8 cellular contexts compared by ENCODE assay signal in genomic region chr17:75455896-75456416, GRCh38. TPM values are rescaled to one million over a fixed set of nuclear protein-coding genes. Genes with fewer than 3 reads are reported as not detected.
DNase-seq lines count a peak whose midpoint lies in the region; ATAC-seq and TF ChIP-seq lines count a peak whose summit lies in the region.

No MANE protein-coding gene starts in this region.

- TF ChIP-seq CTCF in A673 (conservative IDR thresholded peaks at IDR 0.05; ENCODE audit: low read depth, low read length) (no peak), PC-3 (conservative IDR thresholded peaks at IDR 0.05; ENCODE audit: low read depth, low read length) (no peak), neutrophil (IDR thresholded peaks at IDR 0.05) (no peak)

- H4K20me1 ChIP-seq in PC-3 (ENCODE audit: low read length), result no peaks in the 10 kb centered on the region

- H3K9ac ChIP-seq in PC-3 (ENCODE audit: low read length), result peak overlapping the region; percentile 62

- H3K4me3 ChIP-seq in A673 (ENCODE audit: low read depth, low read length, poor library complexity, severe bottlenecking), result peak overlapping the region; percentile 76
- H3K4me3 ChIP-seq in PC-3 (ENCODE audit: low read length), result peak overlapping the region; percentile 85
- peak overlapping the region; percentile 78 to 79 for H3K4me3 ChIP-seq in neutrophil (ENCODE audit: low read depth in 1 of 2, low read length in 1 of 2)

- H3K36me3 ChIP-seq in A673 (ENCODE audit: insufficient read depth, low read length, poor library complexity, severe bottlenecking), result no peaks in the 10 kb centered on the region
- no peaks in the 10 kb centered on the region for H3K36me3 ChIP-seq in PC-3 (ENCODE audit: low read depth, low read length)
- no peaks in the 10 kb centered on the region for H3K36me3 ChIP-seq in neutrophil

- H2AFZ ChIP-seq in PC-3 (ENCODE audit: low read length), result peak overlapping the region; percentile 75

- no peaks in the 10 kb centered on the region for H3K27me3 ChIP-seq in A673 (replicated peaks; ENCODE audit: insufficient read depth, low read depth, low read length, poor library complexity)
- H3K27me3 ChIP-seq in PC-3 (ENCODE audit: low read length), result no peaks in the 10 kb centered on the region
- peaks cover 6% of the 10 kb centered on the region for H3K27me3 ChIP-seq in neutrophil

- ATAC-seq in GM19395 (IDR thresholded peaks at IDR 0.05; ENCODE audit: unreplicated experiment) (peak; percentile 35), PC-3 (peak; percentile 27)

- BruUV-seq in A673 (replicated peaks; lab: Mats Ljungman, UMichigan), result no TSS peak
- BruUV-seq in PC-3 (replicated peaks; lab: Mats Ljungman, UMichigan), result TSS peak; percentile 77

- DNase-seq in A673 (ENCODE audit: low spot score) (no peak), PC-3 (no peak), epithelial cell of prostate (ENCODE audit: low read depth, low spot score) (no peak), DMS79 treated with DMSO at 0.1 percent for 48 hours (lab: John Stamatoyannopoulos, UW) (no peak), hippocampal formation (lab: John Stamatoyannopoulos, UW) (no peak), SK-N-DZ (ENCODE audit: low spot score) (no peak)

- no peaks in the 10 kb centered on the region for H3K9me2 ChIP-seq in PC-3 (replicated peaks; ENCODE audit: low read length)

- no peaks in the 10 kb centered on the region for H3F3A ChIP-seq in PC-3 (ENCODE audit: low read length, unreplicated experiment)

- peaks cover 20% of the 10 kb centered on the region for H3K79me2 ChIP-seq in PC-3 (ENCODE audit: low read length)

- H3K9me3 ChIP-seq in A673 (ENCODE audit: low read depth, low read length, poor library complexity, severe bottlenecking) (no peaks in the 10 kb centered on the region), PC-3 (ENCODE audit: low read length) (no peaks in the 10 kb centered on the region), neutrophil (no peaks in the 10 kb centered on the region)

- H3K4me1 ChIP-seq in A673 (ENCODE audit: insufficient read depth, low read length, poor library complexity, severe bottlenecking) (peaks cover 13% of the 10 kb centered on the region), PC-3 (ENCODE audit: insufficient read depth, low read length) (peaks cover 38% of the 10 kb centered on the region), neutrophil (ENCODE audit: control insufficient read depth in 1 of 2, insufficient read depth in 1 of 2, low read depth in 1 of 2, low read length in 1 of 2) (peaks cover 17 to 18% of the 10 kb centered on the region in 2 experiments)

- H3K27ac ChIP-seq in A673 (ENCODE audit: low read depth, low read length, poor library complexity, severe bottlenecking) (peak overlapping the region; percentile 88), PC-3 (ENCODE audit: low read length) (peak overlapping the region; percentile 13), epithelial cell of prostate (peak overlapping the region; percentile 46), neutrophil (peak overlapping the region; percentile 57)

- POLR2A ChIA-PET in A673 (lab: Charles Lee; ENCODE audit: low non-redundant PET), result interaction anchor here (0.5 to 0.7 kb wide), 4 partner anchors 69 to 583 kb away, joined by 3 to 15 read pairs (median 6); partner anchors contain the start of gene FDXR
- POLR2A ChIA-PET in PC-3 (lab: Charles Lee; ENCODE audit: unreplicated experiment), result interaction anchor here (0.6 to 1.2 kb wide), 6 partner anchors 27 to 242 kb away, joined by 3 to 8 read pairs (median 4); partner anchors contain the start of gene SLC25A19

- intact Hi-C loops in A673 (cut with micrococcal nuclease; ENCODE audit: unreplicated experiment) (no loop called here), PC-3 (cut with micrococcal nuclease) (loop anchor here (2.0 to 5.0 kb wide), 2 partner anchors 29 to 61 kb away; partner anchors contain the start of genes CASKIN2 and TSEN54)

- H3K4me2 ChIP-seq in PC-3 (ENCODE audit: low read length), result peak overlapping the region; percentile 87

- CTCF ChIA-PET in A673 (lab: Charles Lee) (interaction anchor here (0.6 to 1.1 kb wide), 3 partner anchors 12 to 178 kb away, joined by 3 read pairs; partner anchors contain the start of gene GRB2), PC-3 (lab: Charles Lee) (interaction anchor here (0.5 to 2.1 kb wide), 5 partner anchors 61 to 834 kb away, joined by 3 to 6 read pairs (median 4); partner anchors contain the start of genes MIF4GD, SMIM5 and TSEN54)

RNA-seq across cellular contexts. Expression of gene TMEM94, which starts 0.5 kb away (rescaled TPM):
- total RNA-seq in A673 (2021) (67.0 and 84.7 TPM in 2 replicates), PC-3 (2014; rRNA removed) (45.6 and 88.3 TPM in 2 replicates)
- 87.4 and 94.3 TPM in 2 replicates for polyA plus RNA-seq in SK-N-DZ (2014; cell fraction: cytosol; rRNA removed)
- polyA plus RNA-seq in SK-N-DZ (2014; cell fraction: nucleus; rRNA removed), result 224 and 357 TPM in 2 replicates

RNA-seq across cellular contexts. Expression of gene GRB2, which starts 50.5 kb away (rescaled TPM):
- total RNA-seq in A673 (2021) (95.2 and 101 TPM in 2 replicates), PC-3 (2014; rRNA removed) (224 and 282 TPM in 2 replicates)
- 115 and 116 TPM in 2 replicates for polyA plus RNA-seq in SK-N-DZ (2014; cell fraction: cytosol; rRNA removed)
- polyA plus RNA-seq in SK-N-DZ (2014; cell fraction: nucleus; rRNA removed), result 37.0 and 61.0 TPM in 2 replicates

RNA-seq across cellular contexts. Expression of gene CASKIN2, which starts 59.4 kb away (rescaled TPM):
- 32.6 and 32.7 TPM in 2 replicates for total RNA-seq in A673 (2021)
- 22.0 and 28.3 TPM in 2 replicates for total RNA-seq in PC-3 (2014; rRNA removed)
- polyA plus RNA-seq in SK-N-DZ (2014; cell fraction: cytosol; rRNA removed), result 7.2 and 9.4 TPM in 2 replicates
- 13.8 and 46.4 TPM in 2 replicates for polyA plus RNA-seq in SK-N-DZ (2014; cell fraction: nucleus; rRNA removed)

Comparison
In these comparisons a context has a peak if more than half of its experiments do, and no peak if none do; other contexts are left out.
1. H3K27ac ChIP-seq: peak in every context shown above with its lines; median percentile 88 in A673; 57 in neutrophil; 46 in epithelial cell of prostate; 13 in PC-3.